32 cellular contexts compared by ENCODE assay signal in the genomic region with DNA sequence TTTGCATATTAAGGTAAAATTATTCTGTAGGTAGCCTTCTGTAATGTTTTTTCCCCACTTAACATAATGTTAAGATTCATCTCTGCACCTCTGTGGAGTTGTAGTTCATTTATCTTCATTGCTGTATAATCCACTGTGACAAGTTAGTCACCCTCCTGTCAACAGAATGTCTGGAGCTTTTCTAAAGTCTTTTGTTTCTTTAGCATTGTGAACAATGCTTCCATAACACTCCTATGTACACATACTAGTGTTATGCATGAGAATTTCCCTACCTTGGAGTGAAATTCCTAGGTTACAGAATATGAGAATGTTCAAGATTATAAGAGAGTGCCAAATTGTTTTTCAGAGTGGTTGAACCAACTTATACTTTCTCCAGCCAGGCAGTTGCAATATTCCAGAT.
"Had no signal": no experiment of that assay in that cellular context is flagged by ENCODE, and none has a peak within 500 bp of the region (broad histone marks: within the 10 kb centered on the region; RNA-seq: fewer than 3 reads in every experiment).

No MANE protein-coding gene starts in this region.

- DNase-seq: activated CD4-positive, alpha-beta T cell treated with anti-CD3 and anti-CD28 coated beads for 4 hours; activated CD4-positive, alpha-beta T cell treated with anti-CD3 and anti-CD28 coated beads, Interleukin-2, amount 50 U/mL, for 4 hours; activated CD4-positive, CD25-positive, alpha-beta regulatory T cell; activated CD8-positive, alpha-beta memory T cell treated with anti-CD3 and anti-CD28 coated beads for 24 hours; activated effector memory CD4-positive, alpha-beta T cell treated with anti-CD3 and anti-CD28 coated beads, Interleukin-2, amount 50 U/mL, for 16 hours; activated naive CD4-positive, alpha-beta T cell treated with anti-CD3 and anti-CD28 coated beads for 36 hours; activated naive CD8-positive, alpha-beta T cell treated with anti-CD3 and anti-CD28 coated beads for 36 hours; activated T-cell treated with anti-CD3 and anti-CD28 coated beads, Interleukin-2, amount 50 U/mL, for 1 hour; adrenal gland; central memory CD4-positive, alpha-beta T cell; head of caudate nucleus; hippocampal formation; kidney; left colon; mammary epithelial cell; naive B cell; nucleus accumbens; pancreas; sigmoid colon; small intestine; stimulated activated CD4-positive, alpha-beta T cell treated with anti-CD3 and anti-CD28 coated beads, Interleukin-1b, Interleukin-23, amount 100 ng/mL, for 48 hours; stimulated activated CD4-positive, alpha-beta T cell treated with anti-CD3 and anti-CD28 coated beads, Interleukin-4, amount 100 ng/mL, for 4 hours; stimulated activated CD8-positive, alpha-beta memory T cell treated with anti-CD3 and anti-CD28 coated beads, Interleukin-4, amount 100 ng/mL, for 48 hours; stimulated activated naive CD8-positive, alpha-beta T cell treated with anti-CD3 and anti-CD28 coated beads, Interleukin-15, amount 100 ng/mL, for 72 hours; thyroid gland; upper lobe of left lung had no signal

- H3K4me3 ChIP-seq: adrenal gland, ascending aorta, pancreas, prostate gland, sigmoid colon, thyroid gland, upper lobe of left lung had no signal

- ATAC-seq: pancreas; stimulated activated memory B cell treated with anti-CD40 and anti-IgM and Interleukin-4, amounts not matched to agents 10 μg/mL and 1 μg/mL and 100 μg/mL, for 72 hours; stimulated activated naive CD8-positive, alpha-beta T cell treated with anti-CD3 and anti-CD28 coated beads, Interleukin-15, amount 100 ng/mL, for 72 hours had no signal

- H3K4me1 Mint-ChIP-seq: neural crest cell had no signal

- H3K27ac Mint-ChIP-seq: activated naive CD4-positive, alpha-beta T cell treated with anti-CD3 and anti-CD28 coated beads for 36 hours; activated naive CD8-positive, alpha-beta T cell treated with anti-CD3 and anti-CD28 coated beads for 36 hours; activated T-helper 1 cell treated with anti-CD3 and anti-CD28 coated beads, Interleukin-12 subunit alpha, Interleukin-12 subunit beta, Interleukin-2, Interleukin-4 antibody, amounts not matched to agents 30 ng/mL and 10 ng/mL and 1 ng/mL, durations not matched to agents 14 hours and 24 hours and 36 hours; mesothelial cell of epicardium; stimulated activated memory B cell treated with anti-CD40 and anti-IgM and Interleukin-4, amounts not matched to agents 10 μg/mL and 1 μg/mL and 100 μg/mL, for 72 hours; stimulated activated naive CD8-positive, alpha-beta T cell treated with anti-CD3 and anti-CD28 coated beads, Interleukin-15, amount 100 ng/mL, for 72 hours had no signal

- H3K9me3 Mint-ChIP-seq: activated naive CD4-positive, alpha-beta T cell treated with anti-CD3 and anti-CD28 coated beads for 36 hours; activated naive CD8-positive, alpha-beta T cell treated with anti-CD3 and anti-CD28 coated beads for 36 hours; activated T-helper 1 cell treated with anti-CD3 and anti-CD28 coated beads, Interleukin-12 subunit alpha, Interleukin-12 subunit beta, Interleukin-2, Interleukin-4 antibody, amounts not matched to agents 30 ng/mL and 10 ng/mL and 1 ng/mL, durations not matched to agents 14 hours and 24 hours and 36 hours; neural crest cell had no signal

- H3K27me3 Mint-ChIP-seq: activated naive CD8-positive, alpha-beta T cell treated with anti-CD3 and anti-CD28 coated beads for 36 hours; naive B cell; stimulated activated memory B cell treated with anti-CD40 and anti-IgM and Interleukin-4, amounts not matched to agents 10 μg/mL and 1 μg/mL and 100 μg/mL, for 72 hours; stimulated activated naive CD8-positive, alpha-beta T cell treated with anti-CD3 and anti-CD28 coated beads, Interleukin-15, amount 100 ng/mL, for 72 hours had no signal

- FAIRE-seq: kidney, pancreas, small intestine had no signal

- H3K4me3 Mint-ChIP-seq: activated naive CD4-positive, alpha-beta T cell treated with anti-CD3 and anti-CD28 coated beads for 36 hours; activated naive CD8-positive, alpha-beta T cell treated with anti-CD3 and anti-CD28 coated beads for 36 hours; activated T-helper 1 cell treated with anti-CD3 and anti-CD28 coated beads, Interleukin-12 subunit alpha, Interleukin-12 subunit beta, Interleukin-2, Interleukin-4 antibody, amounts not matched to agents 30 ng/mL and 10 ng/mL and 1 ng/mL, durations not matched to agents 14 hours and 24 hours and 36 hours; mesothelial cell of epicardium; neural crest cell; stimulated activated memory B cell treated with anti-CD40 and anti-IgM and Interleukin-4, amounts not matched to agents 10 μg/mL and 1 μg/mL and 100 μg/mL, for 72 hours; stimulated activated naive CD8-positive, alpha-beta T cell treated with anti-CD3 and anti-CD28 coated beads, Interleukin-15, amount 100 ng/mL, for 72 hours had no signal
